ENCODE assay signal across 1 cellular context in the genomic region with DNA sequence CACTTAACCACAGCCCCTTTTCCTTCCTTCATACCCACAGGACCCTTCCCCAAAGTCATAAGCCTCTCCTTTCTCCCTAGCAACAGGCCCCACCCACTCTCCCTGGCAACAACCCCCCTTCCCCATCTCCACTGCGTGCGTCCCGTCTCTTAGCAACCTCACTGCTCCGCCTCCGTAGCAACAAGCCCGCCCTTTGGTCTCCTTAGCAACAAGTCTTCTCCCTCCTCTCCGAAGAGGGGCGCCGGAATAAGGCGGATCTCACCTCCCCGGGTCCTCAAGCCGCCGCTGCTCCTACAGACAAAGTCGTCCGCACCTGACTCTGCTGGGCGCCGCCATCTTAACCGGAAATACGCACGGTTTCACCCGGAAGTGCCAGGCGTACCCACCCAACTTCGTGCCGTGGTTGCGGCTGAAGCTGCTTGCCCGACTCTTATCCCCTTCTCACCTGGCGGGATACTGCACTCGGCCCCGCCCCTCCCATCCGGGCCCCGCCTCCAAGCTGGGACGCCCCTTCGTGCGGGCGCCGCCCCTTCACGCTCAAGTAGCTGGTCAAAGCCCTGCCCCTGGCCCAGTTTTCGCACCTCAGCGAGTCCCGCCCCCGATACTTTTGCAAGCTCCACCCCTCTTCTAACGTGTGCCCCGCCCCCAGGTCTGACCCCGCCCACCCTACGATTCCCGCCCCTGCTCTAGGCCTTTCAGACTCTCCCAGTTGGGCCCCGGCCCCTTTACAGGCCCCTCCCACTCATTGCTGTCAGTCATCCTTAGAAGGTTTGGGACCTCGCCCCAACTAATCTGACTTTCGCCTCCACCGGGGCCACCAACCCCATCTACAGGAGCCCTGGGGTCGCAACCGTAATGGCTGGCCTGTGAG.
A peak's percentile ranks its signal among the peaks of the same experiment; 100 is the strongest.
TF ChIP-seq lines count a peak whose summit lies in the region.

A gene with protein sequence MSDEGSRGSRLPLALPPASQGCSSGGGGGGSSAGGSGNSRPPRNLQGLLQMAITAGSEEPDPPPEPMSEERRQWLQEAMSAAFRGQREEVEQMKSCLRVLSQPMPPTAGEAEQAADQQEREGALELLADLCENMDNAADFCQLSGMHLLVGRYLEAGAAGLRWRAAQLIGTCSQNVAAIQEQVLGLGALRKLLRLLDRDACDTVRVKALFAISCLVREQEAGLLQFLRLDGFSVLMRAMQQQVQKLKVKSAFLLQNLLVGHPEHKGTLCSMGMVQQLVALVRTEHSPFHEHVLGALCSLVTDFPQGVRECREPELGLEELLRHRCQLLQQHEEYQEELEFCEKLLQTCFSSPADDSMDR (minus strand): TSS at position 338 of the 871 bp plus-strand sequence. CDS start 502 bp downstream, outside the sequence.

TF ChIP-seq in K562, 482 proteins besides CTCF, POLR2A, EP300 and RAD21 (continued from another document and continues in another):
- TF ChIP-seq, protein P1, sequence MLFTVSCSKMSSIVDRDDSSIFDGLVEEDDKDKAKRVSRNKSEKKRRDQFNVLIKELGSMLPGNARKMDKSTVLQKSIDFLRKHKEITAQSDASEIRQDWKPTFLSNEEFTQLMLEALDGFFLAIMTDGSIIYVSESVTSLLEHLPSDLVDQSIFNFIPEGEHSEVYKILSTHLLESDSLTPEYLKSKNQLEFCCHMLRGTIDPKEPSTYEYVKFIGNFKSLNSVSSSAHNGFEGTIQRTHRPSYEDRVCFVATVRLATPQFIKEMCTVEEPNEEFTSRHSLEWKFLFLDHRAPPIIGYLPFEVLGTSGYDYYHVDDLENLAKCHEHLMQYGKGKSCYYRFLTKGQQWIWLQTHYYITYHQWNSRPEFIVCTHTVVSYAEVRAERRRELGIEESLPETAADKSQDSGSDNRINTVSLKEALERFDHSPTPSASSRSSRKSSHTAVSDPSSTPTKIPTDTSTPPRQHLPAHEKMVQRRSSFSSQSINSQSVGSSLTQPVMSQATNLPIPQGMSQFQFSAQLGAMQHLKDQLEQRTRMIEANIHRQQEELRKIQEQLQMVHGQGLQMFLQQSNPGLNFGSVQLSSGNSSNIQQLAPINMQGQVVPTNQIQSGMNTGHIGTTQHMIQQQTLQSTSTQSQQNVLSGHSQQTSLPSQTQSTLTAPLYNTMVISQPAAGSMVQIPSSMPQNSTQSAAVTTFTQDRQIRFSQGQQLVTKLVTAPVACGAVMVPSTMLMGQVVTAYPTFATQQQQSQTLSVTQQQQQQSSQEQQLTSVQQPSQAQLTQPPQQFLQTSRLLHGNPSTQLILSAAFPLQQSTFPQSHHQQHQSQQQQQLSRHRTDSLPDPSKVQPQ (CRISPR knock-in tag; IDR thresholded peaks at IDR 0.05; ENCODE audit: borderline replicate concordance) = no peak
- TF ChIP-seq, protein P2, sequence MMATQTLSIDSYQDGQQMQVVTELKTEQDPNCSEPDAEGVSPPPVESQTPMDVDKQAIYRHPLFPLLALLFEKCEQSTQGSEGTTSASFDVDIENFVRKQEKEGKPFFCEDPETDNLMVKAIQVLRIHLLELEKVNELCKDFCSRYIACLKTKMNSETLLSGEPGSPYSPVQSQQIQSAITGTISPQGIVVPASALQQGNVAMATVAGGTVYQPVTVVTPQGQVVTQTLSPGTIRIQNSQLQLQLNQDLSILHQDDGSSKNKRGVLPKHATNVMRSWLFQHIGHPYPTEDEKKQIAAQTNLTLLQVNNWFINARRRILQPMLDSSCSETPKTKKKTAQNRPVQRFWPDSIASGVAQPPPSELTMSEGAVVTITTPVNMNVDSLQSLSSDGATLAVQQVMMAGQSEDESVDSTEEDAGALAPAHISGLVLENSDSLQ (IDR thresholded peaks at IDR 0.05) = peak; percentile 98
- no peak for TF ChIP-seq CBFA2T2 (conservative IDR thresholded peaks at IDR 0.05)
- peak in 1 of 2 experiments; percentile 78; a peak in 2 of 4 replicates for TF ChIP-seq TRIM24 (IDR thresholded peaks at IDR 0.05)
- peak; percentile 69; the same call in 1 of the 2 replicates for TF ChIP-seq TCF7L2 (IDR thresholded peaks at IDR 0.05; ENCODE audit: low read depth, low read length)
- 0 out of 2 replicates have a peak, but pooled peaks have one; percentile 61 for TF ChIP-seq HLTF (IDR thresholded peaks at IDR 0.05)
- no peak for TF ChIP-seq ZBTB17 (CRISPR knock-in tag; IDR thresholded peaks at IDR 0.05)
- 0 out of 2 replicates have a peak, but pooled peaks have one; percentile 53 for TF ChIP-seq ETV5 (CRISPR knock-in tag; IDR thresholded peaks at IDR 0.05; ENCODE audit: low read depth)
- TF ChIP-seq, protein P3, sequence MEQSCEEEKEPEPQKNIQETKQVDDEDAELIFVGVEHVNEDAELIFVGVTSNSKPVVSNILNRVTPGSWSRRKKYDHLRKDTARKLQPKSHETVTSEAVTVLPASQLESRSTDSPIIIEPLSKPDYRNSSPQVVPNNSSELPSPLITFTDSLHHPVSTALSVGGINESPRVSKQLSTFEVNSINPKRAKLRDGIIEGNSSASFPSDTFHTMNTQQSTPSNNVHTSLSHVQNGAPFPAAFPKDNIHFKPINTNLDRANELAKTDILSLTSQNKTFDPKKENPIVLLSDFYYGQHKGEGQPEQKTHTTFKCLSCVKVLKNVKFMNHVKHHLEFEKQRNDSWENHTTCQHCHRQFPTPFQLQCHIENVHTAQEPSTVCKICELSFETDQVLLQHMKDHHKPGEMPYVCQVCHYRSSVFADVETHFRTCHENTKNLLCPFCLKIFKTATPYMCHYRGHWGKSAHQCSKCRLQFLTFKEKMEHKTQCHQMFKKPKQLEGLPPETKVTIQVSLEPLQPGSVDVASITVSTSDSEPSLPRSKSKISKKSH (CRISPR knock-in tag; IDR thresholded peaks at IDR 0.05) = no peak
- peak; percentile 70 for TF ChIP-seq ELF2 (CRISPR knock-in tag; IDR thresholded peaks at IDR 0.05)
- TF ChIP-seq CTBP1 (IDR thresholded peaks at IDR 0.05; ENCODE audit: borderline replicate concordance) = peak; percentile 88
- TF ChIP-seq TAF1 (IDR thresholded peaks at IDR 0.05; ENCODE audit: control insufficient read depth, extremely low read depth, insufficient read depth, low read length, severe bottlenecking) = peak; percentile 59
- peak; percentile 97 for TF ChIP-seq NR2C1 (IDR thresholded peaks at IDR 0.05)
- peak; percentile 98 for TF ChIP-seq NR2C1 (tag; IDR thresholded peaks at IDR 0.05)
- peak; percentile 97 for TF ChIP-seq SAP30 (IDR thresholded peaks at IDR 0.05; ENCODE audit: borderline replicate concordance, insufficient read depth, low read depth, low read length, poor library complexity, severe bottlenecking)
- no peak for TF ChIP-seq KLF10 (CRISPR knock-in tag; IDR thresholded peaks at IDR 0.05)
- TF ChIP-seq, protein P4, sequence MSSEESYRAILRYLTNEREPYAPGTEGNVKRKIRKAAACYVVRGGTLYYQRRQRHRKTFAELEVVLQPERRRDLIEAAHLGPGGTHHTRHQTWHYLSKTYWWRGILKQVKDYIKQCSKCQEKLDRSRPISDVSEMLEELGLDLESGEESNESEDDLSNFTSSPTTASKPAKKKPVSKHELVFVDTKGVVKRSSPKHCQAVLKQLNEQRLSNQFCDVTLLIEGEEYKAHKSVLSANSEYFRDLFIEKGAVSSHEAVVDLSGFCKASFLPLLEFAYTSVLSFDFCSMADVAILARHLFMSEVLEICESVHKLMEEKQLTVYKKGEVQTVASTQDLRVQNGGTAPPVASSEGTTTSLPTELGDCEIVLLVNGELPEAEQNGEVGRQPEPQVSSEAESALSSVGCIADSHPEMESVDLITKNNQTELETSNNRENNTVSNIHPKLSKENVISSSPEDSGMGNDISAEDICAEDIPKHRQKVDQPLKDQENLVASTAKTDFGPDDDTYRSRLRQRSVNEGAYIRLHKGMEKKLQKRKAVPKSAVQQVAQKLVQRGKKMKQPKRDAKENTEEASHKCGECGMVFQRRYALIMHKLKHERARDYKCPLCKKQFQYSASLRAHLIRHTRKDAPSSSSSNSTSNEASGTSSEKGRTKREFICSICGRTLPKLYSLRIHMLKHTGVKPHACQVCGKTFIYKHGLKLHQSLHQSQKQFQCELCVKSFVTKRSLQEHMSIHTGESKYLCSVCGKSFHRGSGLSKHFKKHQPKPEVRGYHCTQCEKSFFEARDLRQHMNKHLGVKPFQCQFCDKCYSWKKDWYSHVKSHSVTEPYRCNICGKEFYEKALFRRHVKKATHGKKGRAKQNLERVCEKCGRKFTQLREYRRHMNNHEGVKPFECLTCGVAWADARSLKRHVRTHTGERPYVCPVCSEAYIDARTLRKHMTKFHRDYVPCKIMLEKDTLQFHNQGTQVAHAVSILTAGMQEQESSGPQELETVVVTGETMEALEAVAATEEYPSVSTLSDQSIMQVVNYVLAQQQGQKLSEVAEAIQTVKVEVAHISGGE (CRISPR knock-in tag; IDR thresholded peaks at IDR 0.05) = peak; percentile 83 to 98 (median 95)
- TF ChIP-seq HDAC2 (IDR thresholded peaks at IDR 0.05) = peak; percentile 96
- no peak for TF ChIP-seq POLR2H (tag; IDR thresholded peaks at IDR 0.05; ENCODE audit: low read depth)
- TF ChIP-seq, protein P5, sequence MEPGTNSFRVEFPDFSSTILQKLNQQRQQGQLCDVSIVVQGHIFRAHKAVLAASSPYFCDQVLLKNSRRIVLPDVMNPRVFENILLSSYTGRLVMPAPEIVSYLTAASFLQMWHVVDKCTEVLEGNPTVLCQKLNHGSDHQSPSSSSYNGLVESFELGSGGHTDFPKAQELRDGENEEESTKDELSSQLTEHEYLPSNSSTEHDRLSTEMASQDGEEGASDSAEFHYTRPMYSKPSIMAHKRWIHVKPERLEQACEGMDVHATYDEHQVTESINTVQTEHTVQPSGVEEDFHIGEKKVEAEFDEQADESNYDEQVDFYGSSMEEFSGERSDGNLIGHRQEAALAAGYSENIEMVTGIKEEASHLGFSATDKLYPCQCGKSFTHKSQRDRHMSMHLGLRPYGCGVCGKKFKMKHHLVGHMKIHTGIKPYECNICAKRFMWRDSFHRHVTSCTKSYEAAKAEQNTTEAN (CRISPR knock-in tag; IDR thresholded peaks at IDR 0.05) = no peak
- TF ChIP-seq, protein P6, sequence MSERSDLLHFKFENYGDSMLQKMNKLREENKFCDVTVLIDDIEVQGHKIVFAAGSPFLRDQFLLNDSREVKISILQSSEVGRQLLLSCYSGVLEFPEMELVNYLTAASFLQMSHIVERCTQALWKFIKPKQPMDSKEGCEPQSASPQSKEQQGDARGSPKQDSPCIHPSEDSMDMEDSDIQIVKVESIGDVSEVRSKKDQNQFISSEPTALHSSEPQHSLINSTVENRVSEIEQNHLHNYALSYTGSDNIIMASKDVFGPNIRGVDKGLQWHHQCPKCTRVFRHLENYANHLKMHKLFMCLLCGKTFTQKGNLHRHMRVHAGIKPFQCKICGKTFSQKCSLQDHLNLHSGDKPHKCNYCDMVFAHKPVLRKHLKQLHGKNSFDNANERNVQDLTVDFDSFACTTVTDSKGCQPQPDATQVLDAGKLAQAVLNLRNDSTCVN (CRISPR knock-in tag; IDR thresholded peaks at IDR 0.05) = 0 out of 2 replicates have a peak, but pooled peaks have one; percentile 28
- TF ChIP-seq SMAD1 (IDR thresholded peaks at IDR 0.05; ENCODE audit: low read depth, low read length, partially characterized antibody) = peak; percentile 17
- TF ChIP-seq, protein P7, sequence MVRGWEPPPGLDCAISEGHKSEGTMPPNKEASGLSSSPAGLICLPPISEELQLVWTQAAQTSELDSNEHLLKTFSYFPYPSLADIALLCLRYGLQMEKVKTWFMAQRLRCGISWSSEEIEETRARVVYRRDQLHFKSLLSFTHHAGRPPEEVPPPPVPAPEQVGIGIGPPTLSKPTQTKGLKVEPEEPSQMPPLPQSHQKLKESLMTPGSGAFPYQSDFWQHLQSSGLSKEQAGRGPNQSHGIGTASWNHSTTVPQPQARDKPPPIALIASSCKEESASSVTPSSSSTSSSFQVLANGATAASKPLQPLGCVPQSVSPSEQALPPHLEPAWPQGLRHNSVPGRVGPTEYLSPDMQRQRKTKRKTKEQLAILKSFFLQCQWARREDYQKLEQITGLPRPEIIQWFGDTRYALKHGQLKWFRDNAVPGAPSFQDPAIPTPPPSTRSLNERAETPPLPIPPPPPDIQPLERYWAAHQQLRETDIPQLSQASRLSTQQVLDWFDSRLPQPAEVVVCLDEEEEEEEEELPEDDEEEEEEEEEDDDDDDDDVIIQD (CRISPR knock-in tag; IDR thresholded peaks at IDR 0.05) = no peak
- peak; percentile 75 for TF ChIP-seq ETV1 (tag; conservative IDR thresholded peaks at IDR 0.05; ENCODE audit: low read depth)
- peak; percentile 36 for TF ChIP-seq POLR2B (IDR thresholded peaks at IDR 0.05; ENCODE audit: low read depth, partially characterized antibody)
- TF ChIP-seq CXXC5 (CRISPR knock-in tag; IDR thresholded peaks at IDR 0.05) = peak; percentile 83
- peak; percentile 90 for TF ChIP-seq BMI1 (IDR thresholded peaks at IDR 0.05; ENCODE audit: low read length)
- TF ChIP-seq, protein P8, sequence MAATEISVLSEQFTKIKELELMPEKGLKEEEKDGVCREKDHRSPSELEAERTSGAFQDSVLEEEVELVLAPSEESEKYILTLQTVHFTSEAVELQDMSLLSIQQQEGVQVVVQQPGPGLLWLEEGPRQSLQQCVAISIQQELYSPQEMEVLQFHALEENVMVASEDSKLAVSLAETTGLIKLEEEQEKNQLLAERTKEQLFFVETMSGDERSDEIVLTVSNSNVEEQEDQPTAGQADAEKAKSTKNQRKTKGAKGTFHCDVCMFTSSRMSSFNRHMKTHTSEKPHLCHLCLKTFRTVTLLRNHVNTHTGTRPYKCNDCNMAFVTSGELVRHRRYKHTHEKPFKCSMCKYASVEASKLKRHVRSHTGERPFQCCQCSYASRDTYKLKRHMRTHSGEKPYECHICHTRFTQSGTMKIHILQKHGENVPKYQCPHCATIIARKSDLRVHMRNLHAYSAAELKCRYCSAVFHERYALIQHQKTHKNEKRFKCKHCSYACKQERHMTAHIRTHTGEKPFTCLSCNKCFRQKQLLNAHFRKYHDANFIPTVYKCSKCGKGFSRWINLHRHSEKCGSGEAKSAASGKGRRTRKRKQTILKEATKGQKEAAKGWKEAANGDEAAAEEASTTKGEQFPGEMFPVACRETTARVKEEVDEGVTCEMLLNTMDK (IDR thresholded peaks at IDR 0.05; ENCODE audit: borderline replicate concordance, insufficient read depth, low read depth, low read length, poor library complexity, severe bottlenecking) = peak; percentile 14
- 0 out of 2 replicates have a peak, but pooled peaks have one; percentile 22 for TF ChIP-seq TCF7 (IDR thresholded peaks at IDR 0.05; ENCODE audit: borderline replicate concordance)
- TF ChIP-seq, protein P9, sequence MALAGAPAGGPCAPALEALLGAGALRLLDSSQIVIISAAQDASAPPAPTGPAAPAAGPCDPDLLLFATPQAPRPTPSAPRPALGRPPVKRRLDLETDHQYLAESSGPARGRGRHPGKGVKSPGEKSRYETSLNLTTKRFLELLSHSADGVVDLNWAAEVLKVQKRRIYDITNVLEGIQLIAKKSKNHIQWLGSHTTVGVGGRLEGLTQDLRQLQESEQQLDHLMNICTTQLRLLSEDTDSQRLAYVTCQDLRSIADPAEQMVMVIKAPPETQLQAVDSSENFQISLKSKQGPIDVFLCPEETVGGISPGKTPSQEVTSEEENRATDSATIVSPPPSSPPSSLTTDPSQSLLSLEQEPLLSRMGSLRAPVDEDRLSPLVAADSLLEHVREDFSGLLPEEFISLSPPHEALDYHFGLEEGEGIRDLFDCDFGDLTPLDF (CRISPR knock-in tag; IDR thresholded peaks at IDR 0.05) = peak; percentile 10; the same call in 1 of the 2 replicates
- TF ChIP-seq ZNF76 (CRISPR knock-in tag; IDR thresholded peaks at IDR 0.05; ENCODE audit: borderline replicate concordance) = no peak
- TF ChIP-seq, protein P10, sequence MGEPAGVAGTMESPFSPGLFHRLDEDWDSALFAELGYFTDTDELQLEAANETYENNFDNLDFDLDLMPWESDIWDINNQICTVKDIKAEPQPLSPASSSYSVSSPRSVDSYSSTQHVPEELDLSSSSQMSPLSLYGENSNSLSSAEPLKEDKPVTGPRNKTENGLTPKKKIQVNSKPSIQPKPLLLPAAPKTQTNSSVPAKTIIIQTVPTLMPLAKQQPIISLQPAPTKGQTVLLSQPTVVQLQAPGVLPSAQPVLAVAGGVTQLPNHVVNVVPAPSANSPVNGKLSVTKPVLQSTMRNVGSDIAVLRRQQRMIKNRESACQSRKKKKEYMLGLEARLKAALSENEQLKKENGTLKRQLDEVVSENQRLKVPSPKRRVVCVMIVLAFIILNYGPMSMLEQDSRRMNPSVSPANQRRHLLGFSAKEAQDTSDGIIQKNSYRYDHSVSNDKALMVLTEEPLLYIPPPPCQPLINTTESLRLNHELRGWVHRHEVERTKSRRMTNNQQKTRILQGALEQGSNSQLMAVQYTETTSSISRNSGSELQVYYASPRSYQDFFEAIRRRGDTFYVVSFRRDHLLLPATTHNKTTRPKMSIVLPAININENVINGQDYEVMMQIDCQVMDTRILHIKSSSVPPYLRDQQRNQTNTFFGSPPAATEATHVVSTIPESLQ (CRISPR knock-in tag; IDR thresholded peaks at IDR 0.05) = no peak
